ENCODE assay signal across 8 cellular contexts in the genomic region with DNA sequence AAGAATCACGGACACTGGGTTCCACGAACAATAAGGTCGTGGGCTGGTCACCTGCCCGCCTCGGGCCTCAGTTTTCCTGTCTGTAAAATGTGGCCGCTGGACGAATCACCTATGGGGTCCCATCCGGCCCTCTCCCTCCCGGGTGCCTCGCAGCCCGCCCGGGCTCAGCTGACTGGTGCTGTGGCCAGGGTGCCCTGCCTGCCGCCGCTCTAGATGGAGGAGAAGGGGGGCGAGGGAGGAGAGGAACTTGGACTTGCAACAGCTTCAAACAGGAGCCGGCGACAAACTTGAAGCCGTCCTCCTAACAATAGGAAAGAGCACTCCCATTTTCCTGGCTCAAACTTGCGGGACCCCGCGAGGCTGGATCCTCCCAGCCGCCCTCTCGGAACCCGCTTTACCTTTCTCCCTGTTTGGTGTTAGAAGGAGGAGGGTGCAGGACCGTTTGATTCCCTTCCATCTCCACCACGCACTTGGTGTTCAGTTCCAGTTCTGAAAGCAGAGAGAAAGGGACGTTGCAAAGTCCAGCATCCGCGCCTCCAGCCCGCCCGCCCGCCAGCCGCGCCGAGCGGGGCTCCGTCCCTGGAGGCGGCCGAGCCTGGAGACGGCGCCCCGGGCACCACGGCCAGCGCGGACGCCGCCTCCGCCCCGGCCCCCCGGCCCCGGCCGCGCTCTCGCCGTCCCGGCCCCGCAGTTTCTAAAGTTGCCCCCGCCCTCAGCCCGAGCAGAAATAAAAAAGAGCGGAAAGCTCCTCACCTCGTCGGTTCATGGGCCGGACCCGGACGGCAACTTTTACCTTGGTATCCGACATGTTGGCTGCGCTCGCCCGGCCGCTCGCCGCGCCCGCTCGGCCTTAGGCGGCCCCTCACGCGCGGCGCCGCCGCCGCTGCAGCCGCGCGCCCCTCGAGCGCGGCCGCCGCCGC. TPM values are rescaled to one million over a fixed set of nuclear protein-coding genes. Genes with fewer than 3 reads are reported as not detected.
DNase-seq lines count a peak whose midpoint lies in the region; ATAC-seq, FAIRE-seq and TF ChIP-seq lines count a peak whose summit lies in the region.

No MANE protein-coding gene starts in this region.

- DNase-seq in A549 (ENCODE audit: low read depth in 1 of 2, low spot score in 1 of 2) (peak; percentile 46 to 47), GM10248 (ENCODE audit: extremely low spot score) (peak; percentile 32), NCI-H345 treated with DMSO at 0.1 percent for 48 hours (lab: John Stamatoyannopoulos, UW; ENCODE audit: unreplicated experiment) (peak; percentile 16), astrocyte of the cerebellum (ENCODE audit: low read depth) (no peak), hepatic stellate cell (ENCODE audit: low spot score) (peak; percentile 63), posterior vena cava (ENCODE audit: low spot score) (peak; percentile 88), NCI-H226 (no peak)

- peak overlapping the region; percentile 98 for H3K4me2 ChIP-seq in A549

- no peaks in the 10 kb centered on the region for H3K9me3 ChIP-seq in A549

- no peak for FAIRE-seq in A549 (lab: Jason Lieb, UNC)

- no peak for TF ChIP-seq POLR2A in A549 (IDR thresholded peaks at IDR 0.05; ENCODE audit: low read length)

- POLR2A ChIA-PET in A549 (lab: Yijun Ruan, JAX) = interaction anchor here (1.2 to 1.6 kb wide), 6 partner anchors 11 to 169 kb away, joined by 3 to 6 read pairs (median 4); partner anchors contain the start of gene NHLRC1
- POLR2A ChIA-PET in GM10248 (lab: Yijun Ruan, JAX) = no interaction called here

- TF ChIP-seq CTCF in A549 (IDR thresholded peaks at IDR 0.05) (no peak), GM10248 (IDR thresholded peaks at IDR 0.05; ENCODE audit: control extremely low read depth, extremely low read depth, low read depth, missing control alignments) (no peak), astrocyte of the cerebellum (IDR thresholded peaks at IDR 0.05; ENCODE audit: low read depth, low read length, missing control alignments) (no peak)

- peak overlapping the region; percentile 87 to 99 for H3K27ac ChIP-seq in A549

- H3K4me1 ChIP-seq in A549 = peaks cover 33% of the 10 kb centered on the region

- peak overlapping the region; percentile 87 for H3K4me3 ChIP-seq in A549
- peak overlapping the region; percentile 89 for H3K4me3 ChIP-seq in astrocyte of the cerebellum (ENCODE audit: low read depth, low read length)

- ATAC-seq in A549 = peak; percentile 63 to 75
- peak; percentile 24 for ATAC-seq in HG02763 (IDR thresholded peaks at IDR 0.05; ENCODE audit: unreplicated experiment)

- 2% methylated on average over 21 of the region's 92 CpGs for WGBS in A549 (ENCODE audit: missing lambda C conversion rate)

- intact Hi-C loops in posterior vena cava (cut with DNase I) = loop anchor here in 1 of 2 donors (5.0 to 10.0 kb wide), 2 partner anchors 132 to 135 kb away; partner anchors contain the start of gene NHLRC1

- CTCF ChIA-PET in A549 (lab: Yijun Ruan, JAX) = interaction anchor here (0.6 to 1.6 kb wide), 7 partner anchors 69 to 469 kb away, joined by 3 to 5 read pairs (median 4); partner anchors contain the start of gene NHLRC1
- CTCF ChIA-PET in GM10248 (lab: Yijun Ruan, JAX) = interaction anchor here (1.1 kb wide), 1 partner anchor 9 kb away, joined by 4 read pairs; no protein-coding TSS in a partner anchor

- TF ChIP-seq EP300 in A549 (IDR thresholded peaks at IDR 0.05) = no peak

- TF ChIP-seq RAD21 in A549 (conservative IDR thresholded peaks at IDR 0.05 in 1 of 2, IDR thresholded peaks at IDR 0.05 in 1 of 2) = no peak

- in situ Hi-C loops in astrocyte of the cerebellum (cut with HindIII; ENCODE audit: low sequenced_read_pairs) = no loop called here

TF ChIP-seq in A549, 52 proteins besides CTCF, POLR2A, EP300 and RAD21:
- no peak for TF ChIP-seq MAX (IDR thresholded peaks at IDR 0.05)
- TF ChIP-seq TFCP2L1 (CRISPR knock-in tag; IDR thresholded peaks at IDR 0.05) = no peak
- TF ChIP-seq FOSB (CRISPR knock-in tag; IDR thresholded peaks at IDR 0.05) = no peak
- TF ChIP-seq ZSCAN20 (CRISPR knock-in tag; IDR thresholded peaks at IDR 0.05) = no peak
- peak in 1 of 2 experiments; percentile 7; a peak in 2 of 5 replicates for TF ChIP-seq JUN (IDR thresholded peaks at IDR 0.05)
- 0 out of 2 replicates have a peak, but pooled peaks have one; percentile 49 for TF ChIP-seq KDM1A (IDR thresholded peaks at IDR 0.05; ENCODE audit: low read depth)
- TF ChIP-seq, protein P1, sequence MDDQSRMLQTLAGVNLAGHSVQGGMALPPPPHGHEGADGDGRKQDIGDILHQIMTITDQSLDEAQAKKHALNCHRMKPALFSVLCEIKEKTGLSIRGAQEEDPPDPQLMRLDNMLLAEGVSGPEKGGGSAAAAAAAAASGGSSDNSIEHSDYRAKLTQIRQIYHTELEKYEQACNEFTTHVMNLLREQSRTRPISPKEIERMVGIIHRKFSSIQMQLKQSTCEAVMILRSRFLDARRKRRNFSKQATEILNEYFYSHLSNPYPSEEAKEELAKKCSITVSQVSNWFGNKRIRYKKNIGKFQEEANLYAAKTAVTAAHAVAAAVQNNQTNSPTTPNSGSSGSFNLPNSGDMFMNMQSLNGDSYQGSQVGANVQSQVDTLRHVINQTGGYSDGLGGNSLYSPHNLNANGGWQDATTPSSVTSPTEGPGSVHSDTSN (IDR thresholded peaks at IDR 0.05) = no peak
TF ChIP-seq in A549: peak in this region for 2.

RNA-seq across cellular contexts. Expression of gene KIF13A, which starts 0.5 kb away (rescaled TPM):
- polyA plus RNA-seq in A549 (2011; rRNA removed) (38.4 and 39.4 TPM in 2 replicates), A549 (2017; fragmentation: RNase III; extraction: RNeasy Plus Mini Kit Qiagen cat#74134 plus additional on column Dnase treatment) (28.3 to 30.2 TPM (median 28.6 TPM) in 3 replicates)
- 14.4 and 16.7 TPM in 2 replicates for polyA plus RNA-seq in A549 (2012; cell fraction: cytosol; rRNA removed)
- 9.6 and 14.6 TPM in 2 replicates for polyA plus RNA-seq in A549 (2012; cell fraction: nucleus; rRNA removed)
- 40.1 and 42.6 TPM in 2 replicates for polyA minus RNA-seq in A549 (2011; rRNA and poly(A)+ RNA removed)
- total RNA-seq in posterior vena cava = 100 to 1,000 TPM in 1 of 2 donors, 10 to 100 TPM in 1; 74.6 to 110 TPM

Comparison
In these comparisons a context has a peak if more than half of its experiments do, and no peak if none do; other contexts are left out.
1. DNase-seq: peak in A549 (2 of 2), GM10248 (single experiment), NCI-H345 treated with DMSO at 0.1 percent for 48 hours (single experiment), hepatic stellate cell (single experiment) and posterior vena cava (single experiment); none in astrocyte of the cerebellum (single experiment) and NCI-H226 (single experiment).